In the genomic region with DNA sequence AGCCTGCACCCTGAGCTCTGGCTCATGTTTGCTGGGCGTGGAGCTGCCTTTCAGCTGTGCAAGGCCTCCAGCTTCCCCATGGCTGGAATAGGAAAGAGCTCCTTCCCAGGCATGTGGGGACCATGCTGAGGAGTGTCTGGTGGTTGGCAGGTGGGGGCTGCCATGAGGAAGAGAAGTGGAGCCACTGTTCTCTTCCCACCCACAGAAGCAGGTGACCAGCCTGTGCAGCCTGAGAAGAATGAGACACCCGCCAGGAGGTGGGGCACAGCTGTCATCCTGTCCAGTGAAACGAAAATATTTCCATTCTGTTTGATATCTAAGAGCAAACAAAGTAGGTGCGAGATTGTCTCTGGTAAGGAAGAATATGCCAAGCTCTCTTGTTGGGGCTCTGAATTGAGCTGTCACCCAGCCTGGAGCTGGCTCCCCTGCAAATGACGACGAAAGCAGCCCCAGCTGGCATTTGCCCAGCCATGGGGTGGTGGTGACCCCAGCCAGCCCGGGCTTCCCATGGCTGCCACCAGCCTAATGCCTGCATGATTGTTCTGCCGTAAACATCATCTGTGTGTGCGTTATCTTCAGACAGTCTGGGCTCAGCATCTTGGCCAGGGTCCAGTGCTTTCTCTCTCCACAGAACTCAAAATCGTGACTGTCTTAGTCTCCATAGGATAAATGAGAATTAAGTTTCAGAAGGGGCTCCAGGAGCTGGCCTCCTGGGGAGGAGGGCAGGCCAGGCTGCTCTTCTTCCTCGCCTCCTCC, we compare ENCODE assay signal across 9 cellular contexts.
DNase-seq lines count a peak whose midpoint lies in the region; ATAC-seq and TF ChIP-seq lines count a peak whose summit lies in the region.
"Had no signal": no experiment of that assay in that cellular context is flagged by ENCODE, and none has a peak within 500 bp of the region (broad histone marks: within the 10 kb centered on the region; RNA-seq: fewer than 3 reads in every experiment).

No MANE protein-coding gene starts in this region.

- CTCF ChIA-PET in IMR-90 (lab: Yijun Ruan, JAX), result no interaction called here

- H3K4me1 ChIP-seq in IMR-90 (ENCODE audit: control insufficient read depth, insufficient read depth, low read length), result peaks cover 6% of the 10 kb centered on the region
- H3K4me1 ChIP-seq in parathyroid adenoma, result peaks cover 5% of the 10 kb centered on the region

- H4K91ac ChIP-seq in IMR-90 (ENCODE audit: insufficient read depth, low read depth, low read length), result no peak overlapping the region

- H3K4me2 ChIP-seq in IMR-90 (ENCODE audit: low read depth, low read length), result no peak overlapping the region
- H3K4me2 ChIP-seq in parathyroid adenoma (ENCODE audit: low read length), result peak overlapping the region; percentile 5

- H4K5ac ChIP-seq in IMR-90 (ENCODE audit: low read depth, low read length), result no peak overlapping the region

- H2BK20ac ChIP-seq in IMR-90 (ENCODE audit: low read depth, low read length), result no peak overlapping the region

- DNase-seq in IMR-90 (peak; percentile 77), NCI-H510A treated with DMSO at 0.1 percent for 48 hours (lab: John Stamatoyannopoulos, UW) (peak; percentile 71), fibroblast of the aortic adventitia (ENCODE audit: low read depth) (peak; percentile 56), HUDEP-2 (lab: John Stamatoyannopoulos, UW; ENCODE audit: unreplicated experiment in 76 of 76) (no peak)
- DNase-seq: Calu3 had no signal

- H3K79me1 ChIP-seq in IMR-90 (ENCODE audit: low read depth in 1 of 2, low read length in 2 of 2), result no peaks in the 10 kb centered on the region

- H2AK5ac ChIP-seq in IMR-90 (ENCODE audit: low read depth, low read length), result no peak overlapping the region

- no peak overlapping the region for H2BK5ac ChIP-seq in IMR-90 (ENCODE audit: low read depth, low read length, poor library complexity, severe bottlenecking)

- WGBS in IMR-90 (ENCODE audit: extremely low coverage in 2 of 2, insufficient read length in 1 of 2), 2 experiments, result 27% methylated on average over 4 of the region's 11 CpGs; no CpG with 5 or more reads in 1 of the 2 experiments

- H3K27me3 ChIP-seq in IMR-90 (ENCODE audit: control insufficient read depth, insufficient read depth, low read length) (no peaks in the 10 kb centered on the region), parathyroid adenoma (ENCODE audit: control insufficient read depth, insufficient read depth, low read length) (no peaks in the 10 kb centered on the region)

- peak; percentile 78 for ATAC-seq in IMR-90 (ENCODE audit: low read depth)
- no peak for ATAC-seq in HG03378 (IDR thresholded peaks at IDR 0.05; ENCODE audit: unreplicated experiment)
- ATAC-seq in HG03175 (IDR thresholded peaks at IDR 0.05; ENCODE audit: unreplicated experiment), result no peak

- H4K20me1 ChIP-seq in IMR-90 (ENCODE audit: insufficient read depth, low read length), result no peaks in the 10 kb centered on the region

- dilution Hi-C loops in IMR-90 (cut with HindIII; ENCODE audit: low sequenced_read_pairs, unreplicated experiment), result no loop called here

- H2BK15ac ChIP-seq in IMR-90 (ENCODE audit: low read depth, low read length), result no peak overlapping the region

- H3K36me3 ChIP-seq in IMR-90 (ENCODE audit: control insufficient read depth, insufficient read depth, low read length) (no peaks in the 10 kb centered on the region), parathyroid adenoma (ENCODE audit: control insufficient read depth, insufficient read depth, low read length) (no peaks in the 10 kb centered on the region)

- no peaks in the 10 kb centered on the region for H3K79me2 ChIP-seq in parathyroid adenoma

- H4K8ac ChIP-seq in IMR-90 (ENCODE audit: low read depth in 2 of 2, low read length in 2 of 2), result no peak overlapping the region

- no peak for TF ChIP-seq RAD21 in IMR-90 (IDR thresholded peaks at IDR 0.05; ENCODE audit: low read length)

- no peak overlapping the region for H3K4ac ChIP-seq in IMR-90 (ENCODE audit: low read depth, low read length)

- H3K4me3 ChIP-seq in IMR-90 (ENCODE audit: insufficient read depth, low read depth, low read length), result no peak overlapping the region
- no peak overlapping the region for H3K4me3 ChIP-seq in fibroblast of the aortic adventitia (ENCODE audit: low read depth, low read length)
- no peak overlapping the region for H3K4me3 ChIP-seq in parathyroid adenoma (ENCODE audit: low read depth, low read length)

- H3K23ac ChIP-seq in IMR-90 (ENCODE audit: low read depth, low read length), result no peak overlapping the region

- H2AFZ ChIP-seq in IMR-90 (replicated peaks; ENCODE audit: low read length, poor library complexity), result peak overlapping the region; percentile 26
- H2AFZ ChIP-seq in parathyroid adenoma, result peak overlapping the region; percentile 28

- intact Hi-C loops in IMR-90 (cut with micrococcal nuclease), result loop anchor here (10.0 kb wide), 1 partner anchor 437 kb away; no protein-coding TSS in a partner anchor

- BruUV-seq in IMR-90 (replicated peaks; lab: Mats Ljungman, UMichigan), result no TSS peak

- no peak overlapping the region for H3K18ac ChIP-seq in IMR-90 (ENCODE audit: low read depth, low read length)

- no peak for TF ChIP-seq POLR2A in IMR-90 (IDR thresholded peaks at IDR 0.05; ENCODE audit: low read depth, low read length)

- H3K14ac ChIP-seq in IMR-90 (replicated peaks; ENCODE audit: low read depth, low read length), result no peak overlapping the region

- TF ChIP-seq CTCF in IMR-90 (conservative IDR thresholded peaks at IDR 0.05; ENCODE audit: low read depth, low read length) (no peak), fibroblast of the aortic adventitia (IDR thresholded peaks at IDR 0.05; ENCODE audit: insufficient read depth, low read length) (no peak), parathyroid adenoma (IDR thresholded peaks at IDR 0.05) (no peak)

- H2AK9ac ChIP-seq in IMR-90 (replicated peaks; ENCODE audit: low read depth, low read length, poor library complexity), result no peak overlapping the region

- in situ Hi-C loops in IMR-90 (cut with MboI; ENCODE audit: low sequenced_read_pairs), result no loop called here

- H3K9me3 ChIP-seq in IMR-90 (ENCODE audit: control insufficient read depth, insufficient read depth, low read length) (no peaks in the 10 kb centered on the region), parathyroid adenoma (ENCODE audit: control insufficient read depth, low read length) (no peaks in the 10 kb centered on the region)

- POLR2A ChIA-PET in IMR-90 (lab: Charles Lee; ENCODE audit: unreplicated experiment), result no interaction called here

- no peak overlapping the region for H3K27ac ChIP-seq in IMR-90 (ENCODE audit: insufficient read depth, low read length)
- no peak overlapping the region for H3K27ac ChIP-seq in parathyroid adenoma
- H3K27ac ChIP-seq: HL-60 had no signal

- H3K9ac ChIP-seq in IMR-90 (ENCODE audit: low read depth, low read length) (no peak overlapping the region), parathyroid adenoma (no peak overlapping the region)

- no peak overlapping the region for H2BK120ac ChIP-seq in IMR-90 (ENCODE audit: low read depth, low read length)

- H3K56ac ChIP-seq in IMR-90 (ENCODE audit: extremely low read depth, insufficient read depth, low read length), result no peak overlapping the region

- no peaks in the 10 kb centered on the region for H3K9me1 ChIP-seq in IMR-90 (ENCODE audit: insufficient read depth, low read length)

TF ChIP-seq in IMR-90, 13 proteins besides CTCF, POLR2A, EP300 and RAD21:
- no peak for TF ChIP-seq RCOR1 (IDR thresholded peaks at IDR 0.05; ENCODE audit: insufficient replicate concordance, low read length)

Comparison
In these comparisons a context has a peak if more than half of its experiments do, and no peak if none do; other contexts are left out.
1. DNase-seq: peak in IMR-90 (single experiment), NCI-H510A treated with DMSO at 0.1 percent for 48 hours (single experiment) and fibroblast of the aortic adventitia (single experiment); none in HUDEP-2 (0 of 76).